ENCODE assay signal across 8 cellular contexts in the genomic region with DNA sequence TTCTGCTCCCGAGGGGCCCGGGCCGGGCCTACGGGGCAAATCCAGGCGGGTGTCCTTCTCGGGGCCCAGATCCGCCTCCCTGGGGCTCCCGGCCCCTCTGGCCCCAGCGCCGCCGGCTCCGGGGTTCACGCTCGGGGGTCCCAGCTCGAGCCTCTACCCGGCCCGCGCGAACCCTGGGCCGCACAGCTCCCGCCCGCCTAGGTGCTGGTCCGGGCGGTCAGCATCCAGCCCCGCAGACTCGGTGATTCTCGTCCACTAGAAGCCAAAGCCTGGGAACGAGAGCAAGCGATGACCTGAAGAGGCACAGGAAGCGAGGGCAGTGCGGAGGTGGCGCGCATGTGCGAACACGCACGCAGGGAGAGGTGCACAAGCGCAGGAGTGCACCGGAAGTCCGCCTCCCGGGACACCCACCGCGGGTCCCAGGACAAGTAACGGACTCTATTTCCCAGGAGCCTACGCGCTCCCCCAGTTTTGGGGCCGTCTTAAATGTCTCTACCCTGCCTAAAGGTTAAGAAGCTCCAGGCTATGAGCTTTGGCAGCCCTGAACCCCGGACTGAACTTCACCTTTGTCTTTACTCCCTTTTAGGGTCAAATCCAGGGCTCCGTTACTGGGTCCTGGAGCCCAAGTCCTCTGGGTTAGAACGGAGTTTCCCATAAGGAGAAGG. TPM values are rescaled to one million over a fixed set of nuclear protein-coding genes. Genes with fewer than 3 reads are reported as not detected.
DNase-seq lines count a peak whose midpoint lies in the region; ATAC-seq and TF ChIP-seq lines count a peak whose summit lies in the region.
"Not testable (repeated sequence)": the region's sequence is repeated elsewhere in the genome, so short reads cannot be mapped to it uniquely, and the experiment has no call there.

A gene (minus strand): TSS at position 321 of the 665 bp plus-strand sequence. CDS start 44,803 bp downstream, outside the sequence.

- POLR2A ChIA-PET in AG04449 (lab: Yijun Ruan, JAX), result not testable (repeated sequence)

- H3K27me3 ChIP-seq in WERI-Rb-1 (ENCODE audit: insufficient read depth, low read depth, severe bottlenecking); breast epithelium: not testable (repeated sequence)

- not testable (repeated sequence) for H3K4me1 ChIP-seq in breast epithelium

- TF ChIP-seq POLR2A in breast epithelium (IDR thresholded peaks at IDR 0.05), result not testable (repeated sequence)

- peak within 1 kb of the TSS; percentile 75 for H3K27ac ChIP-seq in WERI-Rb-1
- H3K27ac ChIP-seq in breast epithelium, result peak within 1 kb of the TSS; percentile 71 to 94

- H3K36me3 ChIP-seq in WERI-Rb-1, breast epithelium: not testable (repeated sequence)

- CTCF ChIA-PET in AG04449 (lab: Yijun Ruan, JAX), result not testable (repeated sequence)

- ATAC-seq in GM18907 (IDR thresholded peaks at IDR 0.05; ENCODE audit: unreplicated experiment), result peak; percentile 99
- ATAC-seq in HG03139 (IDR thresholded peaks at IDR 0.05; ENCODE audit: unreplicated experiment), result peak; percentile 97

- not testable (repeated sequence) for H3K9me3 ChIP-seq in WERI-Rb-1 (ENCODE audit: severe bottlenecking); breast epithelium

- intact Hi-C loops in breast epithelium (cut with DNase I; ENCODE audit: low total_unique reads), result not testable (repeated sequence)

- TF ChIP-seq CTCF in AG04449 (IDR thresholded peaks at IDR 0.05; ENCODE audit: insufficient read depth, low read length, missing control alignments); WERI-Rb-1 (IDR thresholded peaks at IDR 0.05; ENCODE audit: low read depth, low read length); breast epithelium (IDR thresholded peaks at IDR 0.05): not testable (repeated sequence)

- DNase-seq in AG04449 (ENCODE audit: low read depth, low spot score) (peak; percentile 37), NCI-H2196 treated with DMSO at 0.1 percent for 48 hours (lab: John Stamatoyannopoulos, UW; ENCODE audit: unreplicated experiment) (peak; percentile 60), WERI-Rb-1 (peak; percentile 93), breast epithelium (ENCODE audit: low spot score in 2 of 2) (peak; percentile 88), iPS-NIHi7 (ENCODE audit: extremely low spot score) (peak; percentile 91), smooth muscle cell of the brain vasculature (ENCODE audit: low read depth, low spot score) (peak; percentile 63)

- H3K4me3 ChIP-seq in AG04449 (ENCODE audit: low read depth, low read length) (peak within 1 kb of the TSS; percentile 72), WERI-Rb-1 (ENCODE audit: low read depth, low read length) (peak within 1 kb of the TSS; percentile 79), breast epithelium (peak within 1 kb of the TSS; percentile 58 to 92 (median 61))

RNA-seq across cellular contexts. Expression of the gene that starts here (rescaled TPM):
- total RNA-seq in breast epithelium, result 10 to 100 TPM; 11.4 to 19.0 (median 16.1) TPM

Comparison
In these comparisons a context has a peak if more than half of its experiments do, and no peak if none do; other contexts are left out.
1. Peak in every context shown above with its lines: DNase-seq, ATAC-seq, H3K4me3 ChIP-seq and H3K27ac ChIP-seq.
2. DNase-seq: peak in every context shown above with its lines; median percentile 93 in WERI-Rb-1; 91 in iPS-NIHi7; 88 in breast epithelium; 63 in smooth muscle cell of the brain vasculature; 60 in NCI-H2196 treated with DMSO at 0.1 percent for 48 hours; 37 in AG04449.